19 cellular contexts compared by ENCODE assay signal in the genomic region with DNA sequence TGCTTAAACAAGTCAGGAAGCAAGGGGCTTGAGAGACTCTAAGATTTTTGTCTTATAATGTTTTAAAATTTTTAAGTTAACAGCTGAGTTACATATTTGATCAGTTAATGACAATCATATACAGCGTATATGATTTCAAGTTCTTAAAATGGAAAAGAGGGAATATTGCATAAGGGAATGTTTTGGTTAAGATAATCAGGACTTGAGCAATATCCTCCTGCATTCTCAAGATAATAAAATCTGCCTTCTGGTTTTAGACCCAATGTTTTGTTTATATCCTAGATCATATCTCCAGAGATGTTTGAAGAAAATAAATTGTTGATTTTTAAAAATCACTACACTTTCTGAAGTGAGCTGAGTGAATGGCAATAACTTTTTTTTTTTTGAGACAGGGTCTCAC.
"Had no signal": no experiment of that assay in that cellular context is flagged by ENCODE, and none has a peak within 500 bp of the region (broad histone marks: within the 10 kb centered on the region; RNA-seq: fewer than 3 reads in every experiment).

No MANE protein-coding gene starts in this region.

- FAIRE-seq: bronchial epithelial cell, islet of Langerhans had no signal

- H3K4me3 ChIP-seq: gastrocnemius medialis, right lobe of liver, upper lobe of right lung had no signal

- DNase-seq: activated CD4-positive, alpha-beta T cell treated with anti-CD3 and anti-CD28 coated beads for 1 hour; activated naive CD4-positive, alpha-beta T cell; activated T-cell treated with anti-CD3 and anti-CD28 coated beads, Interleukin-2, amount 50 U/mL, for 1 hour; amniotic stem cell; cerebellar nuclear complex; gastrocnemius medialis; hypothalamus; nephron progenitor cell; right lobe of liver; stimulated activated CD4-positive, alpha-beta T cell treated with anti-CD3 and anti-CD28 coated beads, Interleukin-2, amount 100 ng/mL, for 48 hours; stimulated activated naive CD4-positive, alpha-beta T cell; T-cell; upper lobe of right lung had no signal

- H3K27ac Mint-ChIP-seq: activated naive CD8-positive, alpha-beta T cell; activated T-helper 2 cell treated with anti-CD3 and anti-CD28 coated beads, Interferon-gamma antibody, Interleukin-2, Interleukin-4, amounts not matched to agents 10 μg/mL and 5 μg/mL and 100 μg/mL, durations not matched to agents 14 hours and 24 hours and 36 hours; memory B cell; nephron progenitor cell; T-cell; T-helper 2 cell treated with Interferon-gamma antibody and Interleukin-4, amounts not matched to agents 5 μg/mL and 100 μg/mL, for 36 hours had no signal

- H3K9me3 ChIP-seq: gastrocnemius medialis, right lobe of liver, upper lobe of right lung had no signal

- H3K4me3 Mint-ChIP-seq: activated naive CD8-positive, alpha-beta T cell; memory B cell; nephron progenitor cell; T-cell; T-helper 2 cell treated with Interferon-gamma antibody and Interleukin-4, amounts not matched to agents 5 μg/mL and 100 μg/mL, for 36 hours had no signal

- H3K36me3 ChIP-seq: gastrocnemius medialis, right lobe of liver, upper lobe of right lung had no signal

- H3K27me3 ChIP-seq: gastrocnemius medialis, right lobe of liver had no signal

- H3K4me1 ChIP-seq: gastrocnemius medialis, right lobe of liver, upper lobe of right lung had no signal

- H3K27ac ChIP-seq: gastrocnemius medialis, right lobe of liver, upper lobe of right lung had no signal

- ATAC-seq: gastrocnemius medialis, right lobe of liver, T-cell, upper lobe of right lung had no signal

- H3K36me3 Mint-ChIP-seq: activated naive CD8-positive, alpha-beta T cell; memory B cell; T-cell had no signal

- H3K4me1 Mint-ChIP-seq: memory B cell, nephron progenitor cell, T-cell had no signal

- H3K9me3 Mint-ChIP-seq: activated T-helper 2 cell treated with anti-CD3 and anti-CD28 coated beads, Interferon-gamma antibody, Interleukin-2, Interleukin-4, amounts not matched to agents 10 μg/mL and 5 μg/mL and 100 μg/mL, durations not matched to agents 14 hours and 24 hours and 36 hours; memory B cell; nephron progenitor cell; T-cell; T-helper 2 cell treated with Interferon-gamma antibody and Interleukin-4, amounts not matched to agents 5 μg/mL and 100 μg/mL, for 36 hours had no signal
